ENCODE assay signal across 8 cellular contexts in the genomic region with DNA sequence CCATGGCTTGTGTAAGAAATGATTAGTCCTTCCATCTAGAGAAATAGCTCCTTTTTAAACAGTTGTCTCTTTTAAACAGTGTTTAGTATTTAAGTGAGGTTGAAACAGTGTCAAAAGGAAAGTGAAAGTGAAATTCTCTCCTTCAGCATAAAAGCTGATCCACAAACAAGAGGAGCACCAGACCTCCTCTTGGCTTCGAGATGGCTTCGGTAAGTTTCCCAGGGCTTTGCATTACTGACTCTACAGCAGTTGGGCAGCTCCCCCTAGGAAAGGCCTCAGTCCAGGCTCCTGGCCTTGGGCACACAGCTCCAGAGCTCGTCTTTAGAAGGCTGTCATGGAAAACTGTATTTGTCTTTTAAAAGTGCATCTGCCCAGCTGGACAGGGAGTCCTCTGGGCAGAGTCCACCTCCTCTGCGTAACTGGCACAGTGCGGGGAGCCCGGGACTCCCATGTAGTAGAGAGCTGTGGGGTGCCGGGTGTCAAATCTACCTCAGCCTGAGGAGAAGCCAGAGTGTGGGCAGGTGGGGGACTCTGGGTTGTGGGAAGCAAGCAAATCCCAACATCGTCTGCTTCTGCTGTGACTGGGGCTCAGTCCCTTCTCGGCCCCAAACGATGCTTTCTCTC. TPM values are rescaled to one million over a fixed set of nuclear protein-coding genes. Genes with fewer than 3 reads are reported as not detected.
DNase-seq lines count a peak whose midpoint lies in the region; ATAC-seq, FAIRE-seq and TF ChIP-seq lines count a peak whose summit lies in the region.

A gene with protein sequence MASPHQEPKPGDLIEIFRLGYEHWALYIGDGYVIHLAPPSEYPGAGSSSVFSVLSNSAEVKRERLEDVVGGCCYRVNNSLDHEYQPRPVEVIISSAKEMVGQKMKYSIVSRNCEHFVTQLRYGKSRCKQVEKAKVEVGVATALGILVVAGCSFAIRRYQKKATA (plus strand): TSS at position 140 of the 624 bp plus-strand sequence. CDS start 61 bp downstream, at position 201.

- H3K36me3 ChIP-seq in small intestine (ENCODE audit: control insufficient read depth in 2 of 2, insufficient read depth in 2 of 2, low read length in 2 of 2): peaks cover 0 to 2% of the 10 kb centered on the region in 2 donors

- peaks cover 6 to 16% of the 10 kb centered on the region in 2 donors for H3K4me1 ChIP-seq in small intestine (ENCODE audit: control insufficient read depth in 2 of 2, insufficient read depth in 1 of 2, low read depth in 1 of 2, low read length in 1 of 2)

- TF ChIP-seq POLR2A in GM12892 (IDR thresholded peaks at IDR 0.05; ENCODE audit: low read depth, low read length): no peak

- WGBS in small intestine, 3 donors: 1 to 9% (median 7%) methylated on average over 10 of the region's 10 CpGs

- DNase-seq in A172 (ENCODE audit: low spot score): peak; percentile 42
- peak; percentile 46 for DNase-seq in GM12892 (ENCODE audit: insufficient read length)
- DNase-seq in OCI-M1 (lab: John Stamatoyannopoulos, UW): peak; percentile 87
- DNase-seq in brain pericyte (ENCODE audit: low read depth, low spot score): peak; percentile 18
- peak; percentile 82 for DNase-seq in small intestine
- DNase-seq in cortex of kidney (lab: John Stamatoyannopoulos, UW): no peak

- H3K27ac ChIP-seq in small intestine (ENCODE audit: low read depth in 1 of 2, low read length in 1 of 2): peak within 1 kb of the TSS; percentile 83 to 97

- ATAC-seq in HG03565 (IDR thresholded peaks at IDR 0.05; ENCODE audit: unreplicated experiment): no peak

- H3K27me3 ChIP-seq in small intestine (ENCODE audit: control insufficient read depth in 2 of 2, insufficient read depth in 2 of 2, low read length in 2 of 2): no peaks in the 10 kb centered on the region

- FAIRE-seq in GM12892 (lab: Jason Lieb, UNC) (peak; percentile 96), islet of Langerhans (lab: Jason Lieb, UNC) (peak; percentile 86), small intestine (lab: Jason Lieb, UNC) (no peak)

- H3K4me3 ChIP-seq in small intestine (ENCODE audit: low read depth in 1 of 2, low read length in 2 of 2): peak within 1 kb of the TSS; percentile 67 to 76

- no peaks in the 10 kb centered on the region for H3K9me3 ChIP-seq in small intestine (ENCODE audit: control insufficient read depth, low read depth)

RNA-seq across cellular contexts. Expression of the gene that starts here (rescaled TPM):
- total RNA-seq in A172 (2014; rRNA removed; shearing (Covaris generic)): 11.9 and 22.4 TPM in 2 replicates
- 28.0 TPM for polyA plus RNA-seq in GM12892 (2012; ENCODE audit: missing spikeins)
- 100 to 1,000 TPM in 2 of 3 donors, 10 to 100 TPM in 1; 84.3 to 360 (median 245) TPM for polyA plus RNA-seq in small intestine
